ENCODE assay signal across 24 cellular contexts in the genomic region with DNA sequence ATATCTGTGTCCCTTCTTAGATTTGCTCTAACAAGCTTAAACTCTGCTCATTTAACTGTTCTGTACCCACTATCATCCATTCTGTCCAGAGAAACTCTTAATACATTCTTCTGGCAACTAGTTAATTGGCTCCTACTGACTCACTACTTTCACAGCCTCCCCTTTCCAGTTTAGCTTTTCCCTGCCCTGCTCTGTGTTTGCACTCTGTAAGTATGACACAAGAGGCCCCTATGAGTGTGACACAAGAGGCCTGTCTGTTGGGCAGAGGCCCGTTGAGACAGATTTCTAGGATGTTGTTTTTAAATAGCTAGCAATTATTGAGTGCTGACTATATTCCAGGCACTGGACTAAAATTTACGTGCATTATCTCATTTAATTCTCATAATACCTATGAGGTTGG.
A peak's percentile ranks its signal among the peaks of the same experiment; 100 is the strongest.
DNase-seq lines count a peak whose midpoint lies in the region; ATAC-seq and TF ChIP-seq lines count a peak whose summit lies in the region.
"Had no signal": no experiment of that assay in that cellular context is flagged by ENCODE, and none has a peak within 500 bp of the region (broad histone marks: within the 10 kb centered on the region; RNA-seq: fewer than 3 reads in every experiment).

No MANE protein-coding gene starts in this region.

- intact Hi-C loops in CD8-positive, alpha-beta T cell (cut with DNase I, micrococcal nuclease) = no loop called here

- H3K27me3 Mint-ChIP-seq in CD8-positive, alpha-beta T cell (ENCODE audit: low read depth) = peaks cover 9% of the 10 kb centered on the region

- no peak overlapping the region for H3K9ac ChIP-seq in adipocyte (ENCODE audit: low read length)

- TF ChIP-seq CTCF in fibroblast of the aortic adventitia (IDR thresholded peaks at IDR 0.05; ENCODE audit: insufficient read depth, low read length) = no peak
- TF ChIP-seq CTCF in CD8-positive, alpha-beta T cell (IDR thresholded peaks at IDR 0.05) = no peak

- no peak overlapping the region for H3K27ac Mint-ChIP-seq in CD8-positive, alpha-beta T cell
- H3K27ac Mint-ChIP-seq: activated CD8-positive, alpha-beta T cell treated with anti-CD3 and anti-CD28 coated beads, Interleukin-2, amount 10 ng/mL, durations not matched to agents 7 days and 5 days; activated naive CD4-positive, alpha-beta T cell treated with anti-CD3 and anti-CD28 coated beads for 36 hours; effector memory CD8-positive, alpha-beta T cell had no signal

- POLR2A ChIA-PET in CD8-positive, alpha-beta T cell (lab: Charles Lee) = no interaction called here

- H3K36me3 Mint-ChIP-seq in CD8-positive, alpha-beta T cell = no peaks in the 10 kb centered on the region

- H3K9me3 ChIP-seq in adipocyte (ENCODE audit: control insufficient read depth, low read length) = peaks cover 7% of the 10 kb centered on the region
- no peaks in the 10 kb centered on the region for H3K9me3 ChIP-seq in CD8-positive, alpha-beta T cell (ENCODE audit: low read length)
- H3K9me3 ChIP-seq: uterus had no signal

- no peaks in the 10 kb centered on the region for H3K36me3 ChIP-seq in adipocyte (ENCODE audit: control insufficient read depth, insufficient read depth, low read length, severe bottlenecking)
- no peaks in the 10 kb centered on the region for H3K36me3 ChIP-seq in CD8-positive, alpha-beta T cell (ENCODE audit: insufficient read depth, low read length)
- H3K36me3 ChIP-seq: heart left ventricle, uterus had no signal

- peaks cover 45% of the 10 kb centered on the region for H3K27me3 ChIP-seq in adipocyte (replicated peaks; ENCODE audit: control insufficient read depth, insufficient read depth, low read length)
- H3K27me3 ChIP-seq in CD8-positive, alpha-beta T cell (ENCODE audit: insufficient read depth, low read length) = no peaks in the 10 kb centered on the region
- H3K27me3 ChIP-seq: uterus had no signal

- ATAC-seq in HG02798 (IDR thresholded peaks at IDR 0.05; ENCODE audit: poor library complexity, unreplicated experiment) = no peak
- no peak for ATAC-seq in CD8-positive, alpha-beta T cell
- ATAC-seq: activated CD4-positive, CD25-positive, alpha-beta regulatory T cell treated with anti-CD3 and anti-CD28 coated beads, Interleukin-2, amount 50 U/mL, for 24 hours; activated CD8-positive, alpha-beta T cell treated with anti-CD3 and anti-CD28 coated beads, Interleukin-2, amount 10 ng/mL, durations not matched to agents 7 days and 5 days; effector memory CD8-positive, alpha-beta T cell; heart left ventricle; Right ventricle myocardium inferior had no signal

- CTCF ChIA-PET in CD8-positive, alpha-beta T cell (lab: Charles Lee) = no interaction called here

- H3K4me1 Mint-ChIP-seq in CD8-positive, alpha-beta T cell (ENCODE audit: low read depth) = no peaks in the 10 kb centered on the region

- no peak overlapping the region for H3K4me3 ChIP-seq in adipocyte (ENCODE audit: low read length)
- no peak overlapping the region for H3K4me3 ChIP-seq in fibroblast of the aortic adventitia (ENCODE audit: low read depth, low read length)
- no peak overlapping the region for H3K4me3 ChIP-seq in CD8-positive, alpha-beta T cell (ENCODE audit: low read depth, low read length)
- H3K4me3 ChIP-seq: heart left ventricle, uterus had no signal

- H3K27ac ChIP-seq in CD8-positive, alpha-beta T cell (ENCODE audit: low read depth, low read length) = no peak overlapping the region
- H3K27ac ChIP-seq: 22Rv1, heart left ventricle, uterus had no signal

- H3K4me3 Mint-ChIP-seq in CD8-positive, alpha-beta T cell = no peak overlapping the region
- H3K4me3 Mint-ChIP-seq: activated CD8-positive, alpha-beta T cell treated with anti-CD3 and anti-CD28 coated beads, Interleukin-2, amount 10 ng/mL, durations not matched to agents 7 days and 5 days; activated naive CD4-positive, alpha-beta T cell treated with anti-CD3 and anti-CD28 coated beads for 36 hours; effector memory CD8-positive, alpha-beta T cell had no signal

- no peaks in the 10 kb centered on the region for H3K9me3 Mint-ChIP-seq in CD8-positive, alpha-beta T cell
- H3K9me3 Mint-ChIP-seq: activated naive CD4-positive, alpha-beta T cell treated with anti-CD3 and anti-CD28 coated beads for 36 hours had no signal

- peak; percentile 29 for DNase-seq in DMS53 (lab: John Stamatoyannopoulos, UW)
- no peak for DNase-seq in DMS53 treated with DMSO at 0.1 percent for 48 hours (lab: John Stamatoyannopoulos, UW; ENCODE audit: unreplicated experiment)
- DNase-seq in adipocyte (ENCODE audit: low read depth) = peak; percentile 34
- DNase-seq in fibroblast of the aortic adventitia (ENCODE audit: low read depth) = peak; percentile 12
- peak; percentile 29 for DNase-seq in renal cortical epithelial cell (ENCODE audit: low read depth)
- no peak for DNase-seq in HCEC 1CT
- no peak for DNase-seq in CD8-positive, alpha-beta T cell
- DNase-seq: activated CD8-positive, alpha-beta T cell treated with anti-CD3 and anti-CD28 coated beads, Interleukin-2, amount 10 ng/mL, durations not matched to agents 7 days and 5 days; activated naive CD4-positive, alpha-beta T cell treated with anti-CD3 and anti-CD28 coated beads for 36 hours; activated T-cell treated with anti-CD3 and anti-CD28 coated beads, Interleukin-2, amount 50 U/mL, for 1 hour; anterior cingulate cortex; effector memory CD8-positive, alpha-beta T cell; H7; heart left ventricle; NCI-H1105 treated with DMSO at 0.1 percent for 48 hours; NCI-H524; retina; stimulated activated CD4-positive, alpha-beta T cell treated with anti-CD3 and anti-CD28 coated beads, Interleukin-15, amount 100 ng/mL, for 24 hours; substantia nigra; uterus had no signal

- H3K4me1 ChIP-seq in adipocyte (ENCODE audit: control insufficient read depth, insufficient read depth, low read length) = peaks cover 5% of the 10 kb centered on the region
- H3K4me1 ChIP-seq in CD8-positive, alpha-beta T cell (ENCODE audit: insufficient read depth, low read length) = no peaks in the 10 kb centered on the region
- H3K4me1 ChIP-seq: heart left ventricle, uterus had no signal

Comparison
In these comparisons a context has a peak if more than half of its experiments do, and no peak if none do; other contexts are left out.
1. DNase-seq: peak in DMS53 (single experiment), adipocyte (single experiment), fibroblast of the aortic adventitia (single experiment) and renal cortical epithelial cell (single experiment); none in DMS53 treated with DMSO at 0.1 percent for 48 hours (single experiment), HCEC 1CT (single experiment) and CD8-positive, alpha-beta T cell (0 of 7).